ENCODE assay signal across 9 cellular contexts in genomic region chr6:27297857-27298730, GRCh38. TPM values are rescaled to one million over a fixed set of nuclear protein-coding genes. Genes with fewer than 3 reads are reported as not detected.
DNase-seq lines count a peak whose midpoint lies in the region; TF ChIP-seq lines count a peak whose summit lies in the region.
"Had no signal": no experiment of that assay in that cellular context is flagged by ENCODE, and none has a peak within 500 bp of the region (broad histone marks: within the 10 kb centered on the region; RNA-seq: fewer than 3 reads in every experiment).

No MANE protein-coding gene starts in this region.

- no peak for TF ChIP-seq CTCF in epithelial cell of proximal tubule (conservative IDR thresholded peaks at IDR 0.05; ENCODE audit: low read depth, low read length)

- peaks cover 30% of the 10 kb centered on the region for H3K9me3 Mint-ChIP-seq in stimulated activated naive CD8-positive, alpha-beta T cell treated with anti-CD3 and anti-CD28 coated beads, Interleukin-15, Interleukin-2, amounts not matched to agents 100 ng/mL and 50 ng/mL, for 24 hours

- H3K4me1 Mint-ChIP-seq in stimulated activated naive CD8-positive, alpha-beta T cell treated with anti-CD3 and anti-CD28 coated beads, Interleukin-15, Interleukin-2, amounts not matched to agents 100 ng/mL and 50 ng/mL, for 24 hours (ENCODE audit: low read depth) = peaks cover 11% of the 10 kb centered on the region

- peak; percentile 62 for DNase-seq in stimulated activated CD4-positive, alpha-beta T cell treated with anti-CD3 and anti-CD28 coated beads, Interleukin-15, amount 100 ng/mL, for 24 hours
- no peak for DNase-seq in stimulated activated CD4-positive, alpha-beta T cell treated with anti-CD3 and anti-CD28 coated beads, Interleukin-4, amount 100 ng/mL, for 4 hours
- peak; percentile 69 for DNase-seq in OCI-M2 (lab: John Stamatoyannopoulos, UW; ENCODE audit: unreplicated experiment)
- no peak for DNase-seq in epithelial cell of proximal tubule (ENCODE audit: low read depth)
- no peak for DNase-seq in NCI-H1105 (lab: John Stamatoyannopoulos, UW)
- no peak for DNase-seq in AML-193 (lab: John Stamatoyannopoulos, UW)
- no peak for DNase-seq in NCI-H1092 treated with DMSO at 0.1 percent for 48 hours (lab: John Stamatoyannopoulos, UW)

- peaks cover 92% of the 10 kb centered on the region for H3K27me3 Mint-ChIP-seq in stimulated activated naive CD8-positive, alpha-beta T cell treated with anti-CD3 and anti-CD28 coated beads, Interleukin-15, Interleukin-2, amounts not matched to agents 100 ng/mL and 50 ng/mL, for 24 hours

- peak overlapping the region; percentile 87 for H3K27ac Mint-ChIP-seq in stimulated activated naive CD8-positive, alpha-beta T cell treated with anti-CD3 and anti-CD28 coated beads, Interleukin-15, Interleukin-2, amounts not matched to agents 100 ng/mL and 50 ng/mL, for 24 hours

- H3K4me3 Mint-ChIP-seq in stimulated activated naive CD8-positive, alpha-beta T cell treated with anti-CD3 and anti-CD28 coated beads, Interleukin-15, Interleukin-2, amounts not matched to agents 100 ng/mL and 50 ng/mL, for 24 hours = peak overlapping the region; percentile 41

- H3K4me3 ChIP-seq in epithelial cell of proximal tubule (ENCODE audit: low read depth, low read length) = peak overlapping the region; percentile 23
- H3K4me3 ChIP-seq: SJCRH30 had no signal

- H3K36me3 Mint-ChIP-seq in stimulated activated naive CD8-positive, alpha-beta T cell treated with anti-CD3 and anti-CD28 coated beads, Interleukin-15, Interleukin-2, amounts not matched to agents 100 ng/mL and 50 ng/mL, for 24 hours (ENCODE audit: low read depth) = peaks cover 33% of the 10 kb centered on the region

RNA-seq across cellular contexts. Expression of gene POM121L2, which starts 14.0 kb away (rescaled TPM):
- not detected in 2 replicates for total RNA-seq in epithelial cell of proximal tubule
- total RNA-seq: SJCRH30 had no signal

RNA-seq across cellular contexts. Expression of gene PRSS16, which starts 50.6 kb away (rescaled TPM):
- 1.0 and 2.8 TPM in 2 replicates for total RNA-seq in epithelial cell of proximal tubule
- total RNA-seq: SJCRH30 had no signal

Comparison
In these comparisons a context has a peak if more than half of its experiments do, and no peak if none do; other contexts are left out.
1. DNase-seq: peak in stimulated activated CD4-positive, alpha-beta T cell treated with anti-CD3 and anti-CD28 coated beads, Interleukin-15, amount 100 ng/mL, for 24 hours (single experiment) and OCI-M2 (single experiment); none in stimulated activated CD4-positive, alpha-beta T cell treated with anti-CD3 and anti-CD28 coated beads, Interleukin-4, amount 100 ng/mL, for 4 hours (0 of 2), epithelial cell of proximal tubule (single experiment), NCI-H1105 (single experiment), AML-193 (0 of 2) and NCI-H1092 treated with DMSO at 0.1 percent for 48 hours (single experiment).